ENCODE assay signal across 8 cellular contexts in genomic region chrX:150363561-150364346, GRCh38. TPM values are rescaled to one million over a fixed set of nuclear protein-coding genes. Genes with fewer than 3 reads are reported as not detected.
DNase-seq lines count a peak whose midpoint lies in the region; ATAC-seq and TF ChIP-seq lines count a peak whose summit lies in the region.

No MANE protein-coding gene starts in this region.

- H3K79me2 ChIP-seq in Loucy (ENCODE audit: insufficient read depth, low read length) = no peaks in the 10 kb centered on the region

- H3K4me1 ChIP-seq in Loucy (ENCODE audit: insufficient read depth, low read length, poor library complexity, severe bottlenecking) (no peaks in the 10 kb centered on the region), adipocyte (ENCODE audit: control insufficient read depth, insufficient read depth, low read length) (peaks cover 6% of the 10 kb centered on the region)

- H3K36me3 ChIP-seq in Loucy (ENCODE audit: insufficient read depth, low read length) (no peaks in the 10 kb centered on the region), adipocyte (ENCODE audit: control insufficient read depth, insufficient read depth, low read length, severe bottlenecking) (no peaks in the 10 kb centered on the region)

- no peaks in the 10 kb centered on the region for H3K9me2 ChIP-seq in Loucy (replicated peaks; ENCODE audit: low read depth, low read length)

- H3K27me3 ChIP-seq in Loucy (ENCODE audit: insufficient read depth, low read length, poor library complexity, severe bottlenecking) (no peaks in the 10 kb centered on the region), adipocyte (replicated peaks; ENCODE audit: control insufficient read depth, insufficient read depth, low read length) (peaks cover 10% of the 10 kb centered on the region)

- H3K4me2 ChIP-seq in Loucy (ENCODE audit: low read depth, low read length, poor library complexity, severe bottlenecking) = peak overlapping the region; percentile 85

- H3K9ac ChIP-seq in Loucy (ENCODE audit: low read depth, low read length, poor library complexity, severe bottlenecking) (peak overlapping the region; percentile 77), adipocyte (ENCODE audit: low read length) (peak overlapping the region; percentile 85)

- H2AFZ ChIP-seq in Loucy (ENCODE audit: low read length) = peak overlapping the region; percentile 83

- DNase-seq in COLO668 (lab: John Stamatoyannopoulos, UW; ENCODE audit: unreplicated experiment) (peak; percentile 27), adipocyte (ENCODE audit: low read depth) (peak; percentile 66), left ventricle myocardium superior (peak; percentile 49), posterior vena cava (ENCODE audit: low spot score) (peak; percentile 83), NCI-H187 treated with DMSO at 0.1 percent for 48 hours (lab: John Stamatoyannopoulos, UW) (no peak), GM19240 (ENCODE audit: insufficient read length, low spot score) (no peak)
- DNase-seq in activated effector memory CD4-positive, alpha-beta T cell treated with Interleukin-2 at 50 U/mL for 16 hours = no peak

- no peak for TF ChIP-seq CTCF in Loucy (conservative IDR thresholded peaks at IDR 0.05; ENCODE audit: low read length)

- no peaks in the 10 kb centered on the region for H3F3A ChIP-seq in Loucy (ENCODE audit: low read depth)

- peak overlapping the region; percentile 87 for H3K4me3 ChIP-seq in Loucy (ENCODE audit: low read length, poor library complexity, severe bottlenecking)
- H3K4me3 ChIP-seq in adipocyte (ENCODE audit: low read length) = peak overlapping the region; percentile 84

- H3K9me3 ChIP-seq in Loucy (ENCODE audit: insufficient read depth, low read depth, low read length) (no peaks in the 10 kb centered on the region), adipocyte (ENCODE audit: control insufficient read depth, low read length) (no peaks in the 10 kb centered on the region)

- H4K20me1 ChIP-seq in Loucy (ENCODE audit: insufficient read depth, low read length, poor library complexity, severe bottlenecking) = no peaks in the 10 kb centered on the region

- intact Hi-C loops in left ventricle myocardium superior (cut with micrococcal nuclease) (no loop called here), posterior vena cava (cut with DNase I) (loop anchor here in 1 of 2 donors (10.0 kb wide), 1 partner anchor 409 kb away; no protein-coding TSS in a partner anchor)

- ATAC-seq in left ventricle myocardium superior = peak; percentile 49

RNA-seq across cellular contexts. Expression of gene MAMLD1, which starts 0.6 kb away (rescaled TPM):
- total RNA-seq in left ventricle myocardium superior (2.3 TPM), posterior vena cava (10 to 100 TPM; 10.9 to 12.8 TPM)

Comparison
In these comparisons a context has a peak if more than half of its experiments do, and no peak if none do; other contexts are left out.
1. DNase-seq: peak in COLO668 (single experiment), adipocyte (single experiment), left ventricle myocardium superior (single experiment) and posterior vena cava (single experiment); none in NCI-H187 treated with DMSO at 0.1 percent for 48 hours (single experiment), activated effector memory CD4-positive, alpha-beta T cell treated with Interleukin-2 at 50 U/mL for 16 hours (single experiment) and GM19240 (single experiment).